ENCODE assay signal across 1 cellular context in the genomic region with DNA sequence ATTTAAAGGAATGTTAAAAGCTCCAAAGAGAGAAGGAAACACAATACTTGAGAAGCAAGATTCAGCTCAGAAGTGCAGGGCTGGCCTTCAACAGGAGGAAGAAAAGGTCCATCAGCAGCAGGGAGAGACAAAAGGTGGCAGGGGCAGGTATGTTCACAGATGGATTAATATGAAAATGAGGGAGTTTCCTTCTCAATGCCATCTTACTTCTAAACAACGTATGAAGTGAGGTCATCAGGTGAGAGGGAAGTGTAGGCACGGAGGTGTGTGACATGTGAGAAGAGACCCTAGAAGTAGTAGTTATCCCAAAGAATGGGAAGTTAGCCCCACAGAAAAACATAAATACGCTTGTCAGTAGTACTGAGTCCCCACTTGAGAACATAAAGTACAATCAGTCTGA.
TF ChIP-seq lines count a peak whose summit lies in the region.

No MANE protein-coding gene starts in this region.

TF ChIP-seq in IMR-90, 13 proteins besides CTCF, POLR2A, EP300 and RAD21 (continued from another document):
- TF ChIP-seq CHD1 (IDR thresholded peaks at IDR 0.05; ENCODE audit: low read depth, low read length) (no peak), RCOR1 (IDR thresholded peaks at IDR 0.05; ENCODE audit: insufficient replicate concordance, low read length) (no peak)
